23 cellular contexts compared by ENCODE assay signal in the genomic region with DNA sequence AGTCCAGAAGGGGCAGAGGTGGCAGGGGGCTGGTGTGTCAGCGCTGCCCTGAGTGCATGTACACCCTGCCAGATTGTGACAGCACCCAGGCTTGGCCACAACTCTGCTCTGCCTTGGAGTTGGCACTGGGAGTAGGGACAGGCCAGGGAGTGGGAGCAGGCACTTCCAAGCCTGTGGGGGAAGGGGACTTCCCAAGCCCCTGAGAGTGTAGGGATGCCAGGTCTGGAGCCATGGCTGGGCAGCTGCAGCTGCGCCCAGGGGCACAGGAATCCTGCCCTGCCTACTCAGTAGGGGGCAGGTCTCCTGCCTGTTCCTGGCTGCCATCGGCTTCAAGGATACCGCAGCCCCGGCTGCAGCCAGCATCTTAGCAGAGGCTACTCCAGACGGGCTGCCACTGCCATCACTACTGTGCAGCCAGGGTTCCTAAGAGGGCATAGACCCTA.
DNase-seq lines count a peak whose midpoint lies in the region; ATAC-seq, FAIRE-seq and TF ChIP-seq lines count a peak whose summit lies in the region.
"Had no signal": no experiment of that assay in that cellular context is flagged by ENCODE, and none has a peak within 500 bp of the region (broad histone marks: within the 10 kb centered on the region; RNA-seq: fewer than 3 reads in every experiment).

No MANE protein-coding gene starts in this region.

- H3K4me3 Mint-ChIP-seq in chondrocyte (ENCODE audit: unreplicated experiment), result no peak overlapping the region
- H3K4me3 Mint-ChIP-seq: activated naive CD4-positive, alpha-beta T cell treated with anti-CD3 and anti-CD28 coated beads, Interleukin-2, amount 50 U/mL, for 24 hours; activated T-cell treated with anti-CD3 and anti-CD28 coated beads, Interleukin-2, amount 50 U/mL, for 72 hours; IgD-negative memory B cell had no signal

- H3K4me1 ChIP-seq in spleen, result no peaks in the 10 kb centered on the region
- H3K4me1 ChIP-seq: heart left ventricle, Peyer's patch, transverse colon had no signal

- ATAC-seq in HG02798 (IDR thresholded peaks at IDR 0.05; ENCODE audit: poor library complexity, unreplicated experiment) (peak; percentile 32), HG03521 (IDR thresholded peaks at IDR 0.05; ENCODE audit: unreplicated experiment) (no peak), GM18505 (IDR thresholded peaks at IDR 0.05; ENCODE audit: unreplicated experiment) (no peak)
- ATAC-seq: activated T-cell treated with anti-CD3 and anti-CD28 coated beads, Interleukin-2, amount 50 U/mL, for 72 hours had no signal

- no peaks in the 10 kb centered on the region for H3K9me3 Mint-ChIP-seq in chondrocyte (ENCODE audit: low read depth)
- H3K9me3 Mint-ChIP-seq: activated naive CD4-positive, alpha-beta T cell treated with anti-CD3 and anti-CD28 coated beads, Interleukin-2, amount 50 U/mL, for 24 hours; activated T-cell treated with anti-CD3 and anti-CD28 coated beads, Interleukin-2, amount 50 U/mL, for 72 hours had no signal

- no peak overlapping the region for H3K4me3 ChIP-seq in spleen
- H3K4me3 ChIP-seq: heart left ventricle, Peyer's patch, transverse colon had no signal

- H3K27ac ChIP-seq in spleen, result no peak overlapping the region
- H3K27ac ChIP-seq: heart left ventricle, Peyer's patch, transverse colon had no signal

- no peak overlapping the region for H3K27ac Mint-ChIP-seq in chondrocyte (ENCODE audit: unreplicated experiment)
- H3K27ac Mint-ChIP-seq: activated naive CD4-positive, alpha-beta T cell treated with anti-CD3 and anti-CD28 coated beads, Interleukin-2, amount 50 U/mL, for 24 hours; activated T-cell treated with anti-CD3 and anti-CD28 coated beads, Interleukin-2, amount 50 U/mL, for 72 hours; IgD-negative memory B cell had no signal

- peaks cover 2% of the 10 kb centered on the region for H3K36me3 Mint-ChIP-seq in chondrocyte (ENCODE audit: low read depth)
- H3K36me3 Mint-ChIP-seq: activated naive CD4-positive, alpha-beta T cell treated with anti-CD3 and anti-CD28 coated beads, Interleukin-2, amount 50 U/mL, for 24 hours; IgD-negative memory B cell had no signal

- intact Hi-C loops in spleen (cut with DNase I; ENCODE audit: low total_unique reads), result no loop called here

- no peak for FAIRE-seq in RCC 7860 (lab: Jason Lieb, UNC)
- FAIRE-seq: islet of Langerhans had no signal

- no peaks in the 10 kb centered on the region for H3K27me3 ChIP-seq in spleen (replicated peaks in 1 of 7)
- H3K27me3 ChIP-seq: heart left ventricle, Peyer's patch, transverse colon had no signal

- peak; percentile 62 for DNase-seq in chondrocyte (ENCODE audit: low spot score)
- DNase-seq in kidney tubule cell (ENCODE audit: low spot score), result peak; percentile 52
- DNase-seq in spleen, result peak; percentile 68
- DNase-seq in medulla oblongata (ENCODE audit: extremely low spot score), result no peak
- no peak for DNase-seq in RCC 7860 (ENCODE audit: low spot score)
- DNase-seq: activated CD8-positive, alpha-beta memory T cell treated with anti-CD3 and anti-CD28 coated beads for 24 hours; activated T-cell treated with anti-CD3 and anti-CD28 coated beads, Interleukin-2, amount 50 U/mL, for 72 hours; AML-193; GOT3; NCI-H146; NCI-H2171 treated with DMSO at 0.1 percent for 48 hours; nucleus accumbens; stimulated activated naive CD4-positive, alpha-beta T cell; T1000; transverse colon had no signal

- TF ChIP-seq CTCF in chondrocyte (IDR thresholded peaks at IDR 0.05), result no peak
- no peak for TF ChIP-seq CTCF in spleen (IDR thresholded peaks at IDR 0.05 in 8 of 11, conservative IDR thresholded peaks at IDR 0.05 in 3 of 11)

- peaks cover 2% of the 10 kb centered on the region for H3K27me3 Mint-ChIP-seq in chondrocyte (ENCODE audit: low read depth)
- H3K27me3 Mint-ChIP-seq: activated naive CD4-positive, alpha-beta T cell treated with anti-CD3 and anti-CD28 coated beads, Interleukin-2, amount 50 U/mL, for 24 hours; IgD-negative memory B cell had no signal

- WGBS in spleen, 5 donors, result 76 to 88% (median 82%) methylated on average over 5 to 6 of the region's 6 CpGs

- TF ChIP-seq POLR2A in spleen (IDR thresholded peaks at IDR 0.05), result no peak
- no peak for TF ChIP-seq POLR2A in GM18505 (IDR thresholded peaks at IDR 0.05; ENCODE audit: borderline replicate concordance, extremely low read depth, insufficient read depth, insufficient read length)

- H3K9me3 ChIP-seq in spleen, result no peaks in the 10 kb centered on the region
- H3K9me3 ChIP-seq: Peyer's patch, transverse colon had no signal

- H3K36me3 ChIP-seq in spleen, result no peaks in the 10 kb centered on the region
- H3K36me3 ChIP-seq: Peyer's patch, transverse colon had no signal

- peaks cover 4% of the 10 kb centered on the region for H3K4me1 Mint-ChIP-seq in chondrocyte (ENCODE audit: low read depth)
- H3K4me1 Mint-ChIP-seq: activated naive CD4-positive, alpha-beta T cell treated with anti-CD3 and anti-CD28 coated beads, Interleukin-2, amount 50 U/mL, for 24 hours; IgD-negative memory B cell had no signal

Comparison
In these comparisons a context has a peak if more than half of its experiments do, and no peak if none do; other contexts are left out.
1. DNase-seq: peak in chondrocyte (single experiment), kidney tubule cell (single experiment) and spleen (single experiment); none in medulla oblongata (single experiment) and RCC 7860 (single experiment).